Comparison of ENCODE assay signal across 3 cellular contexts in genomic region chr2:163541920-163542319, GRCh38.
TF ChIP-seq lines count a peak whose summit lies in the region.

No MANE protein-coding gene starts in this region.

TF ChIP-seq in A549, 52 proteins besides CTCF, POLR2A, EP300 and RAD21:
- TF ChIP-seq MAFK (IDR thresholded peaks at IDR 0.05; ENCODE audit: partially characterized antibody), result no peak
- no peak for TF ChIP-seq NPAS2 (CRISPR knock-in tag; IDR thresholded peaks at IDR 0.05; ENCODE audit: borderline replicate concordance)
- TF ChIP-seq ESRRA (IDR thresholded peaks at IDR 0.05; ENCODE audit: borderline replicate concordance, low read length), result no peak
- no peak for TF ChIP-seq KDM1A (IDR thresholded peaks at IDR 0.05; ENCODE audit: low read depth)
- TF ChIP-seq CEBPB (IDR thresholded peaks at IDR 0.05), result peak; percentile 82 to 85; a peak in 3 of 4 replicates

TF ChIP-seq in IMR-90, 13 proteins besides CTCF, POLR2A, EP300 and RAD21:
- no peak for TF ChIP-seq MXI1 (IDR thresholded peaks at IDR 0.05; ENCODE audit: borderline replicate concordance, low read depth, low read length)
- TF ChIP-seq MAFK (IDR thresholded peaks at IDR 0.05; ENCODE audit: low read depth, low read length), result no peak
- TF ChIP-seq CEBPB (IDR thresholded peaks at IDR 0.05; ENCODE audit: low read depth, low read length), result peak; percentile 85
TF ChIP-seq in IMR-90: peak in this region for 1.

TF ChIP-seq in K562, 482 proteins besides CTCF, POLR2A, EP300 and RAD21 (continued from another document):
- TF ChIP-seq ZBTB49 (CRISPR knock-in tag; IDR thresholded peaks at IDR 0.05; ENCODE audit: borderline replicate concordance), result no peak
- no peak for TF ChIP-seq SMAD4 (CRISPR knock-in tag; conservative IDR thresholded peaks at IDR 0.05)
- no peak for TF ChIP-seq CEBPG (CRISPR knock-in tag; IDR thresholded peaks at IDR 0.05)
- TF ChIP-seq CEBPG (tag; conservative IDR thresholded peaks at IDR 0.05 in 1 of 2, IDR thresholded peaks at IDR 0.05 in 1 of 2), result peak in 1 of 2 experiments; percentile 81; a peak in 2 of 4 replicates
- TF ChIP-seq FOXP1 (CRISPR knock-in tag; IDR thresholded peaks at IDR 0.05), result no peak
- TF ChIP-seq HIVEP1 (CRISPR knock-in tag; IDR thresholded peaks at IDR 0.05), result no peak
- TF ChIP-seq ZNF134 (CRISPR knock-in tag; conservative IDR thresholded peaks at IDR 0.05), result no peak
- no peak for TF ChIP-seq FOXM1 (IDR thresholded peaks at IDR 0.05; ENCODE audit: low read depth)
- TF ChIP-seq FOXM1 (CRISPR knock-in tag; IDR thresholded peaks at IDR 0.05; ENCODE audit: low read depth), result no peak
- peak; percentile 48; the same call in 1 of the 2 replicates for TF ChIP-seq CEBPB (tag; IDR thresholded peaks at IDR 0.05)
